6 cellular contexts compared by ENCODE assay signal in genomic region chr19:54899646-54900045, GRCh38. TPM values are rescaled to one million over a fixed set of nuclear protein-coding genes. Genes with fewer than 3 reads are reported as not detected.
"Had no signal": no experiment of that assay in that cellular context is flagged by ENCODE, and none has a peak within 500 bp of the region (broad histone marks: within the 10 kb centered on the region; RNA-seq: fewer than 3 reads in every experiment).

No MANE protein-coding gene starts in this region.

RNA-seq across cellular contexts. Expression of gene NCR1, which starts 6.3 kb away (rescaled TPM):
- total RNA-seq: M059J, PC-3, Right ventricle myocardium superior, SJSA1 had no signal
- polyA plus RNA-seq: SK-N-SH had no signal

RNA-seq across cellular contexts. Expression of gene FCAR, which starts 25.6 kb away (rescaled TPM):
- total RNA-seq: M059J, PC-3, Peyer's patch, SJSA1 had no signal
- polyA plus RNA-seq: SK-N-SH had no signal

RNA-seq across cellular contexts. Expression of gene NLRP7, which starts 47.7 kb away (rescaled TPM):
- total RNA-seq: M059J, PC-3, Peyer's patch, Right ventricle myocardium superior, SJSA1 had no signal
- polyA plus RNA-seq: SK-N-SH had no signal

RNA-seq across cellular contexts. Expression of gene KIR3DL2, which starts 49.4 kb away (rescaled TPM):
- total RNA-seq: M059J, PC-3, Peyer's patch, Right ventricle myocardium superior, SJSA1 had no signal
- polyA plus RNA-seq: SK-N-SH had no signal
